ENCODE assay signal across 1 cellular context in genomic region chr13:34179481-34179880, GRCh38.
TF ChIP-seq lines count a peak whose summit lies in the region.

No MANE protein-coding gene starts in this region.

TF ChIP-seq in H1, 55 proteins besides CTCF, POLR2A, EP300 and RAD21:
- peak; percentile 76; the same call in 1 of the 2 replicates for TF ChIP-seq TEAD4 (IDR thresholded peaks at IDR 0.05; ENCODE audit: low read depth, low read length)
- no peak for TF ChIP-seq SIX5 (IDR thresholded peaks at IDR 0.05; ENCODE audit: low read depth, low read length)
- TF ChIP-seq TAF1 (IDR thresholded peaks at IDR 0.05; ENCODE audit: low read depth, low read length): no peak
